ENCODE assay signal across 8 cellular contexts in genomic region chr14:101843665-101844064, GRCh38.
A peak's percentile ranks its signal among the peaks of the same experiment; 100 is the strongest.
DNase-seq lines count a peak whose midpoint lies in the region; ATAC-seq, FAIRE-seq and TF ChIP-seq lines count a peak whose summit lies in the region.

No MANE protein-coding gene starts in this region.

- H3K27me3 ChIP-seq in keratinocyte (ENCODE audit: control insufficient read depth, extremely low read depth, insufficient read depth, low read length): no peaks in the 10 kb centered on the region

- H3K4me2 ChIP-seq in keratinocyte (ENCODE audit: control insufficient read depth, extremely low read depth, insufficient read depth, low read depth, low read length): no peak overlapping the region

- H2AFZ ChIP-seq in keratinocyte (ENCODE audit: control insufficient read depth, low read length): no peak overlapping the region

- H3K4me1 ChIP-seq in keratinocyte (ENCODE audit: control insufficient read depth, extremely low read depth, insufficient read depth, low read length): peaks cover 12% of the 10 kb centered on the region

- peak; percentile 69 for ATAC-seq in GM19372 (IDR thresholded peaks at IDR 0.05; ENCODE audit: low read depth, unreplicated experiment)
- peak; percentile 53 for ATAC-seq in HG03565 (IDR thresholded peaks at IDR 0.05; ENCODE audit: unreplicated experiment)

- H3K27ac ChIP-seq in keratinocyte (ENCODE audit: control insufficient read depth, insufficient read depth, low read length): no peak overlapping the region

- peaks cover 0 to 2% of the 10 kb centered on the region in 2 experiments for H3K36me3 ChIP-seq in keratinocyte (ENCODE audit: control insufficient read depth in 2 of 2, extremely low read depth in 1 of 2, insufficient read depth in 2 of 2, low read length in 2 of 2)

- no peaks in the 10 kb centered on the region for H3K9me3 ChIP-seq in keratinocyte (ENCODE audit: control insufficient read depth, low read depth, low read length)

- dilution Hi-C loops in keratinocyte (cut with MboI; ENCODE audit: extremely low pct_ligation_motif_present, low sequenced_read_pairs): no loop called here

- TF ChIP-seq CTCF in AG10803 (conservative IDR thresholded peaks at IDR 0.05; ENCODE audit: low read length): peak; percentile 39
- TF ChIP-seq CTCF in keratinocyte (optimal IDR thresholded peaks at IDR 0.05 in 1 of 3, IDR thresholded peaks at IDR 0.05 in 1 of 3, conservative IDR thresholded peaks at IDR 0.05 in 1 of 3; ENCODE audit: extremely low read depth in 1 of 3, insufficient read depth in 2 of 3, low read length in 3 of 3): peak in 2 of 3 experiments; percentile 16 to 23

- no peaks in the 10 kb centered on the region for H3K9me1 ChIP-seq in keratinocyte (ENCODE audit: control insufficient read depth, extremely low read depth, insufficient read depth, low read length)

- no peak overlapping the region for H3K9ac ChIP-seq in keratinocyte (ENCODE audit: control insufficient read depth, extremely low read depth, insufficient read depth, low read length)

- H3K79me2 ChIP-seq in keratinocyte (ENCODE audit: control insufficient read depth, insufficient read depth, low read length): peaks cover 48% of the 10 kb centered on the region

- DNase-seq in AG10803 (ENCODE audit: low read depth) (no peak), activated T-cell treated with anti-CD3 and anti-CD28 coated beads for 48 hours (ENCODE audit: low read depth) (peak; percentile 39), keratinocyte (ENCODE audit: low read depth, low spot score) (no peak), COLO668 (lab: John Stamatoyannopoulos, UW; ENCODE audit: unreplicated experiment) (no peak), NCI-H446 (lab: John Stamatoyannopoulos, UW) (no peak), globus pallidus (ENCODE audit: low spot score) (no peak)

- no peak for FAIRE-seq in keratinocyte (lab: Jason Lieb, UNC)

- no peaks in the 10 kb centered on the region for H4K20me1 ChIP-seq in keratinocyte (ENCODE audit: control insufficient read depth, extremely low read depth, insufficient read depth, low read length)

- H3K4me3 ChIP-seq in AG10803 (ENCODE audit: low read length) (no peak overlapping the region), keratinocyte (ENCODE audit: control insufficient read depth in 2 of 3, extremely low read depth in 1 of 3, insufficient read depth in 2 of 3, low read depth in 1 of 3, low read length in 3 of 3) (no peak overlapping the region)
